1 cellular context compared by ENCODE assay signal in genomic region chr1:230066466-230067404, GRCh38.
TF ChIP-seq lines count a peak whose summit lies in the region.

TSS of gene GALNT2 (plus strand) at chr1:230067238. CDS start at chr1:230067281, 43 bp downstream.

TF ChIP-seq in HepG2, 621 proteins besides CTCF, POLR2A, EP300 and RAD21 (continued from another document and continues in another):
- TF ChIP-seq ZNF160 (CRISPR knock-in tag; IDR thresholded peaks at IDR 0.05): no peak
- no peak for TF ChIP-seq GLI4 (CRISPR knock-in tag; IDR thresholded peaks at IDR 0.05; ENCODE audit: borderline replicate concordance)
- no peak for TF ChIP-seq ZNF768 (CRISPR knock-in tag; IDR thresholded peaks at IDR 0.05)
- TF ChIP-seq JUNB (CRISPR knock-in tag; IDR thresholded peaks at IDR 0.05; ENCODE audit: borderline replicate concordance): no peak
- peak; percentile 46; the same call in 1 of the 2 replicates for TF ChIP-seq HOXA3 (CRISPR knock-in tag; IDR thresholded peaks at IDR 0.05)
- TF ChIP-seq MYC (CRISPR knock-in tag; IDR thresholded peaks at IDR 0.05; ENCODE audit: borderline replicate concordance): peak; percentile 80
- peak; percentile 63 for TF ChIP-seq POLR2G (IDR thresholded peaks at IDR 0.05; ENCODE audit: low read depth, low read length)
- TF ChIP-seq MTA1 (CRISPR knock-in tag; IDR thresholded peaks at IDR 0.05; ENCODE audit: borderline replicate concordance): peak; percentile 32; the same call in 1 of the 2 replicates
- no peak for TF ChIP-seq PPARG (CRISPR knock-in tag; conservative IDR thresholded peaks at IDR 0.05)
- peak; percentile 45; the same call in 1 of the 2 replicates for TF ChIP-seq POLR2AphosphoS5 (IDR thresholded peaks at IDR 0.05; ENCODE audit: low read depth, low read length)
- no peak for TF ChIP-seq ATF6 (CRISPR knock-in tag; conservative IDR thresholded peaks at IDR 0.05)
- peak; percentile 17; the same call in 1 of the 2 replicates for TF ChIP-seq RXRA (CRISPR knock-in tag; IDR thresholded peaks at IDR 0.05)
- no peak for TF ChIP-seq SP1 (IDR thresholded peaks at IDR 0.05)
- TF ChIP-seq SP1 (CRISPR knock-in tag; IDR thresholded peaks at IDR 0.05): no peak; the same call in 1 of the 2 replicates
- TF ChIP-seq FOXC1 (CRISPR knock-in tag; IDR thresholded peaks at IDR 0.05; ENCODE audit: borderline replicate concordance): no peak
- TF ChIP-seq ZNF367 (CRISPR knock-in tag; IDR thresholded peaks at IDR 0.05; ENCODE audit: borderline replicate concordance): no peak
- TF ChIP-seq ZNF562 (CRISPR knock-in tag; IDR thresholded peaks at IDR 0.05; ENCODE audit: borderline replicate concordance): no peak
- no peak for TF ChIP-seq ZBTB39 (CRISPR knock-in tag; IDR thresholded peaks at IDR 0.05)
- TF ChIP-seq BORCS8-MEF2B (CRISPR knock-in tag; IDR thresholded peaks at IDR 0.05): peak; percentile 52; the same call in 1 of the 2 replicates
- no peak for TF ChIP-seq ZNF256 (CRISPR knock-in tag; conservative IDR thresholded peaks at IDR 0.05)
- TF ChIP-seq NFAT5 (CRISPR knock-in tag; IDR thresholded peaks at IDR 0.05): no peak
- no peak for TF ChIP-seq ZBTB33 (CRISPR knock-in tag; IDR thresholded peaks at IDR 0.05)
- TF ChIP-seq MAX (IDR thresholded peaks at IDR 0.05): peak; percentile 89
- no peak for TF ChIP-seq FOXP1 (IDR thresholded peaks at IDR 0.05)
- peak; percentile 10; the same call in 1 of the 2 replicates for TF ChIP-seq FOXP1 (CRISPR knock-in tag; IDR thresholded peaks at IDR 0.05)
- no peak for TF ChIP-seq ZNF740 (CRISPR knock-in tag; IDR thresholded peaks at IDR 0.05)
- no peak for TF ChIP-seq ZNF3 (CRISPR knock-in tag; IDR thresholded peaks at IDR 0.05)
- peak; percentile 36; the same call in 1 of the 2 replicates for TF ChIP-seq KDM5B (CRISPR knock-in tag; IDR thresholded peaks at IDR 0.05; ENCODE audit: borderline replicate concordance)
- TF ChIP-seq ZNF552 (CRISPR knock-in tag; IDR thresholded peaks at IDR 0.05; ENCODE audit: borderline replicate concordance): no peak
- TF ChIP-seq TFAP4 (IDR thresholded peaks at IDR 0.05; ENCODE audit: borderline replicate concordance, low read depth): peak; percentile 30; the same call in 1 of the 2 replicates
- TF ChIP-seq ZNF563 (CRISPR knock-in tag; IDR thresholded peaks at IDR 0.05): 0 out of 2 replicates have a peak, but pooled peaks have one; percentile 2
- TF ChIP-seq HCFC1 (IDR thresholded peaks at IDR 0.05; ENCODE audit: low read depth, low read length): no peak; the same call in 1 of the 2 replicates
- TF ChIP-seq KLF13 (CRISPR knock-in tag; IDR thresholded peaks at IDR 0.05): no peak
- no peak for TF ChIP-seq ZNF615 (CRISPR knock-in tag; IDR thresholded peaks at IDR 0.05; ENCODE audit: borderline replicate concordance)
- no peak for TF ChIP-seq ZNF143 (CRISPR knock-in tag; IDR thresholded peaks at IDR 0.05)
- TF ChIP-seq ETV6 (CRISPR knock-in tag; conservative IDR thresholded peaks at IDR 0.05): no peak
- no peak for TF ChIP-seq ZNF121 (CRISPR knock-in tag; IDR thresholded peaks at IDR 0.05)
- peak; percentile 7; the same call in 1 of the 2 replicates for TF ChIP-seq ATF7-NPFF (CRISPR knock-in tag; IDR thresholded peaks at IDR 0.05; ENCODE audit: low read depth)
- no peak for TF ChIP-seq ARNT (IDR thresholded peaks at IDR 0.05)
- no peak for TF ChIP-seq ZNF20 (CRISPR knock-in tag; IDR thresholded peaks at IDR 0.05)
- no peak for TF ChIP-seq SP2 (CRISPR knock-in tag; IDR thresholded peaks at IDR 0.05)
- TF ChIP-seq EHMT2 (IDR thresholded peaks at IDR 0.05; ENCODE audit: borderline replicate concordance, low read depth, low read length): no peak
- TF ChIP-seq AHR (CRISPR knock-in tag; IDR thresholded peaks at IDR 0.05): no peak
- TF ChIP-seq PCBP1 (IDR thresholded peaks at IDR 0.05; ENCODE audit: borderline replicate concordance, low read depth, low read length): no peak
- TF ChIP-seq SOX6 (IDR thresholded peaks at IDR 0.05): no peak
- peak; percentile 44 for TF ChIP-seq SOX6 (CRISPR knock-in tag; IDR thresholded peaks at IDR 0.05)
- peak; percentile 33 for TF ChIP-seq HNF4A (CRISPR knock-in tag; IDR thresholded peaks at IDR 0.05)
- peak; percentile 49; the same call in 1 of the 2 replicates for TF ChIP-seq GMEB1 (CRISPR knock-in tag; IDR thresholded peaks at IDR 0.05; ENCODE audit: borderline replicate concordance)
- peak; percentile 64 for TF ChIP-seq NFYC (CRISPR knock-in tag; IDR thresholded peaks at IDR 0.05)
- no peak for TF ChIP-seq JDP2 (CRISPR knock-in tag; IDR thresholded peaks at IDR 0.05; ENCODE audit: borderline replicate concordance)
- TF ChIP-seq ZNF747 (CRISPR knock-in tag; IDR thresholded peaks at IDR 0.05; ENCODE audit: borderline replicate concordance): no peak
- no peak for TF ChIP-seq ZNF282 (IDR thresholded peaks at IDR 0.05; ENCODE audit: partially characterized antibody)
- TF ChIP-seq RFXANK (CRISPR knock-in tag; IDR thresholded peaks at IDR 0.05): no peak
- TF ChIP-seq MATR3 (CRISPR knock-in tag; IDR thresholded peaks at IDR 0.05): no peak
- TF ChIP-seq ZNF430 (CRISPR knock-in tag; IDR thresholded peaks at IDR 0.05): 0 out of 2 replicates have a peak, but pooled peaks have one; percentile 29
- TF ChIP-seq MYPOP (CRISPR knock-in tag; IDR thresholded peaks at IDR 0.05): no peak
- TF ChIP-seq CCDC6 (CRISPR knock-in tag; IDR thresholded peaks at IDR 0.05): peak; percentile 56; the same call in 1 of the 2 replicates
- no peak for TF ChIP-seq SMYD3 (CRISPR knock-in tag; IDR thresholded peaks at IDR 0.05)
- TF ChIP-seq TEAD2 (CRISPR knock-in tag; IDR thresholded peaks at IDR 0.05): no peak
